Comparison of ENCODE assay signal across 11 cellular contexts in the genomic region with DNA sequence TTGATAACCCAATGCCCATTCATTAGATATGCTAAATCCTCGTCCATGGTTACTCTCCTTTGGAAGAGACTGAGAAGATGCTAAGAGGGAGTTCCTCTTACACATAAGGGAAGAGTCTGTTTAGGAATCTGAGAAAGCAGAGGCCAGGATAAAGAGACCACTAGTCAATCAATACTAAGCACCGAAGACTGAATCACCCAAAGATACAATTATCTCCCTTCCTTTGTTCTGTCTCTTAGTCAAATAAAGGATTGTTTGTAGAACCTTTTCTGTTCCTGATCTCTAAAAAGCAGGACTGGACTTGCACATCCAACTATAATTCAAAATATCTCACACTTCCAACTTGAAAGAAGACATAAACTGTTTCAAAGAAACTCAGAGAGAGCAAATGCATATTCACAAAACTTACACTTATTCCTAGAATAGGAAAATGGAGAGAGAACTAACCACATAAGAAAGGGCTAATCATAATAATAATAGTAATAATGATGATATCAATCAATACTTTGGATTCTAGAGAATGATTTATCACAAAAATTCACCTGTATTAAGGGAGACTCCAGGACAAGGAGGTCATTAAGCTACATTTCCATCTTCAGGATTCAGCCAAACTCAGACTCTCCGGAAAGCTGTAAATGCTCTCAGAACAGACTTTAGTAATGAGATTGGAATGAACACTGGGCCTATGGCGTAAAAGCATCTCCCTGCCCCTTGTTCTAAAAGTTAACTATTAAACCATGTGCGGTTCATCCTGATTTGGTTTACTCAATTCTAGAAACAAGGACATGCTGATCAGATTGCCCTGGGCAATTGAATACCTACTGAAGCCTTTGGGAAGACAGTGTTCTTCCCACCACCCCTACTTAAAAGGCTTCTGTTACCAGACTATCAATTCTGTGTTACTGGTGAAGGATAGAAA.
DNase-seq lines count a peak whose midpoint lies in the region; ATAC-seq lines count a peak whose summit lies in the region.
"Had no signal": no experiment of that assay in that cellular context is flagged by ENCODE, and none has a peak within 500 bp of the region (broad histone marks: within the 10 kb centered on the region; RNA-seq: fewer than 3 reads in every experiment).

No MANE protein-coding gene starts in this region.

- H3K36me3 ChIP-seq in endocrine pancreas (ENCODE audit: control insufficient read depth, insufficient read depth, low read length): no peaks in the 10 kb centered on the region

- no peaks in the 10 kb centered on the region for H3K27me3 ChIP-seq in endocrine pancreas (ENCODE audit: control insufficient read depth, insufficient read depth, low read length)

- DNase-seq in A172 (ENCODE audit: low spot score) (peak; percentile 65), HuH-7 (ENCODE audit: low spot score) (peak; percentile 52), myocyte (ENCODE audit: low read depth) (peak; percentile 55), NCI-H1694 (lab: John Stamatoyannopoulos, UW) (no peak), NCI-H1436 treated with DMSO at 0.1 percent for 48 hours (lab: John Stamatoyannopoulos, UW) (no peak), DMS 273 treated with DMSO at 0.1 percent for 48 hours (lab: John Stamatoyannopoulos, UW) (no peak)
- DNase-seq: DMS153, erythroblast, T-helper 9 cell had no signal

- peaks cover 19% of the 10 kb centered on the region for H3K4me1 ChIP-seq in endocrine pancreas (ENCODE audit: control insufficient read depth, insufficient read depth, low read length)

- peak overlapping the region; percentile 26 for H3K9ac ChIP-seq in endocrine pancreas (ENCODE audit: control insufficient read depth, insufficient read depth, low read length)

- ATAC-seq in activated CD4-positive, CD25-positive, alpha-beta regulatory T cell treated with anti-CD3 and anti-CD28 coated beads, Interleukin-2, amount 50 U/mL, for 24 hours: no peak

- no peaks in the 10 kb centered on the region for H3K9me3 ChIP-seq in endocrine pancreas (ENCODE audit: control insufficient read depth, low read length)

- H3K4me3 ChIP-seq in endocrine pancreas (ENCODE audit: control insufficient read depth, insufficient read depth, low read length): peak overlapping the region; percentile 96

Comparison
In these comparisons a context has a peak if more than half of its experiments do, and no peak if none do; other contexts are left out.
1. DNase-seq: peak in A172 (single experiment), HuH-7 (single experiment) and myocyte (single experiment); none in NCI-H1694 (single experiment), NCI-H1436 treated with DMSO at 0.1 percent for 48 hours (single experiment) and DMS 273 treated with DMSO at 0.1 percent for 48 hours (single experiment).